In the genomic region with DNA sequence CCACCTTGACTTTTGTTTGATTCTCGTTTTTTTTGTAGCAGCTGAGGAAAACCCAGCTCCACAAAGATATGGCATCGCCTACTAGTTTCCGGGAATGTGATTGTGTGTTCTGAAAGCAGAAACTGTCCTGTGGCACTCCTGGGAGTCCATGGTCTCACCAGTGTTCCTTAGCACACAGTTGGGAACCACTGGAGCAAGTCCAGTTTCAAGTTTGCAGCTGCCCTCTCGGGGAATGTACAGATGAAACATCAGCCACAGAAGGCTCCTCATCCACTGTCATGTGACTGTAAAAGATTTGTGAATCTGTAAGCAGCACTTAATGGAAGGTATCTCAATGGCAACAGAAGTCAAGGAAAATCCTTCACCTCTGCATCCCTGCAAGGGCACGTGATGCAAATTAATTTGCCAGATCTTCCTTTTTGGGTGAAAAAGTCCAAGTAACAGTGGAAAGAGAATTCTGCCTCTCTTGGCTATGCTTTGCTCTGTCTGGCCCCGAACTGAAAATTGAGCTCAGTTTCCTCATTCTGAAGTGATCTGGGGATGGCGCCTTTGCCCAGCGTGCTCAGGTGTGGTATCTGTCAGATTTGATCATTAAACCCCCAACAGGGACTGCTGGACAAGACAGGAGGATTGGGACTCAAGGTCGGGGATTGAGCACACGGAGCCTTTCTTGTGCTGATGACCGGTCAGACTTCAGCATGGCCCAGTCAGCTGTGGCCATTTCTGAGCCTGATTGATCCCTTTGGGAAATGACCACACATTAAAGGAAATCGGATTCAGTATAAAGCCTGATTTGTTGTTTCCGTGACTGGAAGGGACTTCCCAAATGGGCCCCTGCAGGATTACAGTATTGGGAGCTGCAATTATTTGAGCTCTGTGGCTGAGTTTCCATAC, we compare ENCODE assay signal across 13 cellular contexts.
"Had no signal": no experiment of that assay in that cellular context is flagged by ENCODE, and none has a peak within 500 bp of the region (broad histone marks: within the 10 kb centered on the region; RNA-seq: fewer than 3 reads in every experiment).

No MANE protein-coding gene starts in this region.

- H3K27me3 ChIP-seq: colonic mucosa, ovary, thyroid gland had no signal

- H3K36me3 ChIP-seq: colonic mucosa, ovary, suprapubic skin, thyroid gland had no signal

- H3K4me3 ChIP-seq: colonic mucosa, ovary, suprapubic skin, thyroid gland had no signal

- DNase-seq: colonic mucosa; foreskin keratinocyte; kidney; left colon; mesendoderm; natural killer cell; ovary; right cardiac atrium; stimulated activated CD4-positive, alpha-beta T cell treated with anti-CD3 and anti-CD28 coated beads, Interleukin-15, amount 100 ng/mL, for 24 hours; stimulated activated CD4-positive, alpha-beta T cell treated with anti-CD3 and anti-CD28 coated beads, Interleukin-2, amount 100 ng/mL, for 24 hours; stimulated activated naive CD4-positive, alpha-beta T cell; thyroid gland had no signal

- H3K9me3 ChIP-seq: colonic mucosa, ovary, suprapubic skin, thyroid gland had no signal

- H3K4me1 ChIP-seq: colonic mucosa, foreskin keratinocyte, suprapubic skin, thyroid gland had no signal

- H3K27ac ChIP-seq: colonic mucosa, foreskin keratinocyte, ovary, suprapubic skin, thyroid gland had no signal

- ATAC-seq: foreskin keratinocyte, left colon had no signal
